21 cellular contexts compared by ENCODE assay signal in the genomic region with DNA sequence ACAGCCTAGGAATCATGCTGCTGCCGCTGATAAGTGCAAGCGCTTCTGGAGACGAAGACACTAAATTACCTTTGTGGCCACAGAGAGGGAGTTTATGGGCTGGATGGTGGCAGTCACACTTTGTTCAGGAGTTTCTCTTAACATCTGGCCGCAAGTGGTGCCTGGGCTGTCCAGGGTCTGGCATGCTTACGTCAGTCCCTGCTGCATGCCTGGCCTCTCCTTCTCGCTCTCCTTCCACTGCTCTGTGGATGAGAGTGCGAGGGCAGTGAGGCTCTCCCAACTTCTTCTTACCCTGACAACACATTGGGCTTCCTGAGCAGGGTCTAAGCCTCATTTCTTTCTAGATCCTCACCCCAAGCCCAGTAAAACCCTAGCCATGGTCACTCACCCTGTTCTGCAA.
"Had no signal": no experiment of that assay in that cellular context is flagged by ENCODE, and none has a peak within 500 bp of the region (broad histone marks: within the 10 kb centered on the region; RNA-seq: fewer than 3 reads in every experiment).

No MANE protein-coding gene starts in this region.

- H3K27me3 ChIP-seq: pancreas, right lobe of liver, upper lobe of right lung, vagina had no signal

- H3K36me3 ChIP-seq: neutrophil, pancreas, right lobe of liver, suprapubic skin, transverse colon, upper lobe of right lung, vagina had no signal

- H3K4me1 ChIP-seq: pancreas, right lobe of liver, suprapubic skin, transverse colon, upper lobe of right lung, vagina had no signal

- ATAC-seq: effector memory CD8-positive, alpha-beta T cell; left colon; mucosa of descending colon; natural killer cell treated with Interleukin-12 subunit alpha and Interleukin-12 subunit beta and Interleukin-15 and Interleukin-18, amount 100 ng/mL, for 72 hours; pancreas; right lobe of liver; stimulated activated naive CD8-positive, alpha-beta T cell treated with anti-CD3 and anti-CD28 coated beads, Interleukin-15, amount 100 ng/mL, for 72 hours; upper lobe of right lung had no signal

- H3K27ac ChIP-seq: neutrophil, pancreas, right lobe of liver, suprapubic skin, transverse colon, upper lobe of right lung, vagina had no signal

- H3K9me3 ChIP-seq: mucosa of descending colon, neutrophil, pancreas, right lobe of liver, suprapubic skin, transverse colon, upper lobe of right lung, vagina had no signal

- DNase-seq: cortex of kidney; effector memory CD8-positive, alpha-beta T cell; left colon; mesenchymal stem cell; mucosa of descending colon; naive B cell; pancreas; retina; right lobe of liver; small intestine; stimulated activated CD4-positive, alpha-beta T cell treated with anti-CD3 and anti-CD28 coated beads, Interleukin-1b, Interleukin-23, amount 100 ng/mL, for 48 hours; stimulated activated CD4-positive, alpha-beta T cell treated with anti-CD3 and anti-CD28 coated beads, Interleukin-4, amount 100 ng/mL, for 1 hour; stimulated activated CD8-positive, alpha-beta memory T cell treated with anti-CD3 and anti-CD28 coated beads, Interleukin-4, amount 100 ng/mL, for 48 hours; stimulated activated naive CD4-positive, alpha-beta T cell; stimulated activated naive CD8-positive, alpha-beta T cell treated with anti-CD3 and anti-CD28 coated beads, Interleukin-15, amount 100 ng/mL, for 72 hours; transverse colon; upper lobe of right lung had no signal

- H3K4me3 ChIP-seq: mucosa of descending colon, pancreas, right lobe of liver, suprapubic skin, transverse colon, upper lobe of right lung, vagina had no signal
